ENCODE assay signal across 16 cellular contexts in the genomic region with DNA sequence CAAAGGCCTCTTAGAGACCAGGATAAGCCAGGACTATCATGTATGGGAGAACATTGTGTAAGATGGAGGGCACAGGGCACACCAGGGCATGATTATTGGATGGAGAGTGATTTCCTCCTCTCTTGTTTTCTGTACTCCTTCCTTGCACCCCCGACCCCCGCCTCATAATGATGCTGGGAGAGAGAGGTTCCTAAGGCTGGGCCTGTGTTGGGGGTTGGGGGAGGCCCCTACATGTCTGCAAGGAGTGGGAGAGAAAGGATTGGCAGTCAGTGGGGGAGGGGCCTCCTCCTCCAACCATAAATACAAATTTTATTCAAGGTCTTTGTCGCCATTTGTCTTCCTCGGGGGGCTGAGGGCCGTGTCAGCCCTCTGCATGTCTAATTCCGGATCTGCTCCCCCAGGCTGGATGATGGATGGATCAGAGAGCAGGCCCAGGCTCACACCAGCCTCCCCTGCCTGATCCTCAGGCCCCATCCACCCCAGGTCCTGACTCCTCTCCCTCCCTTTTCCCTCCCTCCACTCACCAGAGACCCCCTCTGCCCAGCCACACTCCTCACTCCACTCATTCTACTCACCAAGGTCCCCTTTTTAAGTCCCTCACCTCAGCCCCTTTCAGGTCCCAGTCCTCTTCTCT. TPM values are rescaled to one million over a fixed set of nuclear protein-coding genes. Genes with fewer than 3 reads are reported as not detected.
DNase-seq lines count a peak whose midpoint lies in the region; ATAC-seq and TF ChIP-seq lines count a peak whose summit lies in the region.
"Had no signal": no experiment of that assay in that cellular context is flagged by ENCODE, and none has a peak within 500 bp of the region (broad histone marks: within the 10 kb centered on the region; RNA-seq: fewer than 3 reads in every experiment).

No MANE protein-coding gene starts in this region.

- no peaks in the 10 kb centered on the region; the same call in 1 of the 2 replicates for H3K36me3 Mint-ChIP-seq in WTC11
- H3K36me3 Mint-ChIP-seq in nephron (ENCODE audit: low read depth) = no peaks in the 10 kb centered on the region
- no peaks in the 10 kb centered on the region for H3K36me3 Mint-ChIP-seq in activated naive CD8-positive, alpha-beta T cell treated with anti-CD3 and anti-CD28 coated beads, Interleukin-2, amount 50 U/mL, for 24 hours (ENCODE audit: low read depth)
- H3K36me3 Mint-ChIP-seq in effector memory CD8-positive, alpha-beta T cell (ENCODE audit: insufficient read depth) = peaks cover 13% of the 10 kb centered on the region
- peaks cover 0 to 5% of the 10 kb centered on the region in 2 donors for H3K36me3 Mint-ChIP-seq in stimulated activated naive B cell treated with anti-CD40 and anti-IgM and Interleukin-4, amounts not matched to agents 10 μg/mL and 1 μg/mL and 100 μg/mL, for 72 hours
- H3K36me3 Mint-ChIP-seq: IgD-negative memory B cell had no signal

- H3K27ac Mint-ChIP-seq in WTC11 (no peak overlapping the region), nephron (peak overlapping the region; percentile 33 to 79 (median 55))
- H3K27ac Mint-ChIP-seq in activated naive CD8-positive, alpha-beta T cell treated with anti-CD3 and anti-CD28 coated beads, Interleukin-2, amount 50 U/mL, for 24 hours = no peak overlapping the region
- H3K27ac Mint-ChIP-seq in effector memory CD8-positive, alpha-beta T cell = no peak overlapping the region
- no peak overlapping the region for H3K27ac Mint-ChIP-seq in stimulated activated naive B cell treated with anti-CD40 and anti-IgM and Interleukin-4, amounts not matched to agents 10 μg/mL and 1 μg/mL and 100 μg/mL, for 72 hours

- H3K4me3 Mint-ChIP-seq in WTC11 (0 out of 2 replicates have a peak overlapping the region, but pooled peaks have one; percentile 15), nephron (peak overlapping the region; percentile 24 to 30 (median 28))
- no peak overlapping the region for H3K4me3 Mint-ChIP-seq in activated naive CD8-positive, alpha-beta T cell treated with anti-CD3 and anti-CD28 coated beads, Interleukin-2, amount 50 U/mL, for 24 hours
- no peak overlapping the region for H3K4me3 Mint-ChIP-seq in effector memory CD8-positive, alpha-beta T cell
- no peak overlapping the region for H3K4me3 Mint-ChIP-seq in stimulated activated naive B cell treated with anti-CD40 and anti-IgM and Interleukin-4, amounts not matched to agents 10 μg/mL and 1 μg/mL and 100 μg/mL, for 72 hours

- peak; percentile 2 for DNase-seq in AG20443 (ENCODE audit: low spot score)
- DNase-seq in WTC11 (ENCODE audit: low spot score) = no peak
- DNase-seq in retina = peak; percentile 6
- no peak for DNase-seq in activated naive CD8-positive, alpha-beta T cell treated with anti-CD3 and anti-CD28 coated beads, Interleukin-2, amount 50 U/mL, for 24 hours
- DNase-seq in effector memory CD8-positive, alpha-beta T cell = no peak
- no peak for DNase-seq in stimulated activated naive B cell treated with anti-CD40 and anti-IgM and Interleukin-4, amounts not matched to agents 10 μg/mL and 1 μg/mL and 100 μg/mL, for 72 hours
- DNase-seq in GM19238 (ENCODE audit: insufficient read length, low spot score) = no peak
- DNase-seq: CD4-positive, CD25-positive, alpha-beta regulatory T cell; DMS53; MV-4-11; NCI-H1436 treated with DMSO at 0.1 percent for 48 hours; NCI-H2081; NCI-H2227 treated with DMSO at 0.1 percent for 48 hours; PC-3 had no signal

- CTCF ChIA-PET in WTC11 (lab: Charles Lee) = interaction anchor here (0.7 to 6.1 kb wide), 11 partner anchors 9 to 241 kb away, joined by 3 to 112 read pairs (median 5); a partner anchor contains a TSS

- H3K9me3 Mint-ChIP-seq in WTC11 (no peaks in the 10 kb centered on the region), nephron (no peaks in the 10 kb centered on the region)
- H3K9me3 Mint-ChIP-seq in activated naive CD8-positive, alpha-beta T cell treated with anti-CD3 and anti-CD28 coated beads, Interleukin-2, amount 50 U/mL, for 24 hours = no peaks in the 10 kb centered on the region
- no peaks in the 10 kb centered on the region for H3K9me3 Mint-ChIP-seq in effector memory CD8-positive, alpha-beta T cell
- no peaks in the 10 kb centered on the region for H3K9me3 Mint-ChIP-seq in stimulated activated naive B cell treated with anti-CD40 and anti-IgM and Interleukin-4, amounts not matched to agents 10 μg/mL and 1 μg/mL and 100 μg/mL, for 72 hours
- H3K9me3 Mint-ChIP-seq: IgD-negative memory B cell had no signal

- H3K27me3 Mint-ChIP-seq in WTC11 (ENCODE audit: low read depth) (peaks cover 98% of the 10 kb centered on the region), nephron (ENCODE audit: low read depth) (peaks cover 90% of the 10 kb centered on the region)
- peaks cover 77% of the 10 kb centered on the region for H3K27me3 Mint-ChIP-seq in activated naive CD8-positive, alpha-beta T cell treated with anti-CD3 and anti-CD28 coated beads, Interleukin-2, amount 50 U/mL, for 24 hours
- peaks cover 35 to 72% of the 10 kb centered on the region in 2 donors for H3K27me3 Mint-ChIP-seq in effector memory CD8-positive, alpha-beta T cell
- peaks cover 70 to 93% of the 10 kb centered on the region in 2 donors for H3K27me3 Mint-ChIP-seq in stimulated activated naive B cell treated with anti-CD40 and anti-IgM and Interleukin-4, amounts not matched to agents 10 μg/mL and 1 μg/mL and 100 μg/mL, for 72 hours

- H3K4me1 Mint-ChIP-seq in WTC11 (peaks cover 49% of the 10 kb centered on the region), nephron (peaks cover 60% of the 10 kb centered on the region)
- peaks cover 27% of the 10 kb centered on the region for H3K4me1 Mint-ChIP-seq in activated naive CD8-positive, alpha-beta T cell treated with anti-CD3 and anti-CD28 coated beads, Interleukin-2, amount 50 U/mL, for 24 hours
- peaks cover 28 to 30% of the 10 kb centered on the region in 2 donors for H3K4me1 Mint-ChIP-seq in effector memory CD8-positive, alpha-beta T cell (ENCODE audit: low read depth in 2 of 2)
- H3K4me1 Mint-ChIP-seq in stimulated activated naive B cell treated with anti-CD40 and anti-IgM and Interleukin-4, amounts not matched to agents 10 μg/mL and 1 μg/mL and 100 μg/mL, for 72 hours = peaks cover 26 to 42% of the 10 kb centered on the region in 2 donors

- no peak for ATAC-seq in WTC11
- no peak for ATAC-seq in activated naive CD8-positive, alpha-beta T cell treated with anti-CD3 and anti-CD28 coated beads, Interleukin-2, amount 50 U/mL, for 24 hours
- no peak for ATAC-seq in effector memory CD8-positive, alpha-beta T cell (replicated peaks)
- ATAC-seq in stimulated activated naive B cell treated with anti-CD40 and anti-IgM and Interleukin-4, amounts not matched to agents 10 μg/mL and 1 μg/mL and 100 μg/mL, for 72 hours (replicated peaks) = no peak
- ATAC-seq: PC-3 had no signal

- POLR2A ChIA-PET in WTC11 (lab: Charles Lee) = no interaction called here

- TF ChIP-seq CTCF in WTC11 (IDR thresholded peaks at IDR 0.05) (no peak), nephron (IDR thresholded peaks at IDR 0.05; ENCODE audit: unreplicated experiment in 3 of 3) (no peak)

TF ChIP-seq in WTC11, 78 proteins besides CTCF, POLR2A, EP300 and RAD21 (continues in another document):
- TF ChIP-seq, protein P1, sequence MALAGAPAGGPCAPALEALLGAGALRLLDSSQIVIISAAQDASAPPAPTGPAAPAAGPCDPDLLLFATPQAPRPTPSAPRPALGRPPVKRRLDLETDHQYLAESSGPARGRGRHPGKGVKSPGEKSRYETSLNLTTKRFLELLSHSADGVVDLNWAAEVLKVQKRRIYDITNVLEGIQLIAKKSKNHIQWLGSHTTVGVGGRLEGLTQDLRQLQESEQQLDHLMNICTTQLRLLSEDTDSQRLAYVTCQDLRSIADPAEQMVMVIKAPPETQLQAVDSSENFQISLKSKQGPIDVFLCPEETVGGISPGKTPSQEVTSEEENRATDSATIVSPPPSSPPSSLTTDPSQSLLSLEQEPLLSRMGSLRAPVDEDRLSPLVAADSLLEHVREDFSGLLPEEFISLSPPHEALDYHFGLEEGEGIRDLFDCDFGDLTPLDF (CRISPR knock-in tag; IDR thresholded peaks at IDR 0.05) = no peak
- TF ChIP-seq SMAD3 (CRISPR knock-in tag; IDR thresholded peaks at IDR 0.05; ENCODE audit: borderline replicate concordance) (no peak), GRHL2 (CRISPR knock-in tag; IDR thresholded peaks at IDR 0.05; ENCODE audit: insufficient replicate concordance, severe bottlenecking) (no peak), CBFB (CRISPR knock-in tag; IDR thresholded peaks at IDR 0.05; ENCODE audit: low read depth) (no peak), SMAD4 (CRISPR knock-in tag; IDR thresholded peaks at IDR 0.05) (no peak)
- TF ChIP-seq, protein P2, sequence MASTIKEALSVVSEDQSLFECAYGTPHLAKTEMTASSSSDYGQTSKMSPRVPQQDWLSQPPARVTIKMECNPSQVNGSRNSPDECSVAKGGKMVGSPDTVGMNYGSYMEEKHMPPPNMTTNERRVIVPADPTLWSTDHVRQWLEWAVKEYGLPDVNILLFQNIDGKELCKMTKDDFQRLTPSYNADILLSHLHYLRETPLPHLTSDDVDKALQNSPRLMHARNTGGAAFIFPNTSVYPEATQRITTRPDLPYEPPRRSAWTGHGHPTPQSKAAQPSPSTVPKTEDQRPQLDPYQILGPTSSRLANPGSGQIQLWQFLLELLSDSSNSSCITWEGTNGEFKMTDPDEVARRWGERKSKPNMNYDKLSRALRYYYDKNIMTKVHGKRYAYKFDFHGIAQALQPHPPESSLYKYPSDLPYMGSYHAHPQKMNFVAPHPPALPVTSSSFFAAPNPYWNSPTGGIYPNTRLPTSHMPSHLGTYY (CRISPR knock-in tag; IDR thresholded peaks at IDR 0.05) = no peak
- TF ChIP-seq, protein P3, sequence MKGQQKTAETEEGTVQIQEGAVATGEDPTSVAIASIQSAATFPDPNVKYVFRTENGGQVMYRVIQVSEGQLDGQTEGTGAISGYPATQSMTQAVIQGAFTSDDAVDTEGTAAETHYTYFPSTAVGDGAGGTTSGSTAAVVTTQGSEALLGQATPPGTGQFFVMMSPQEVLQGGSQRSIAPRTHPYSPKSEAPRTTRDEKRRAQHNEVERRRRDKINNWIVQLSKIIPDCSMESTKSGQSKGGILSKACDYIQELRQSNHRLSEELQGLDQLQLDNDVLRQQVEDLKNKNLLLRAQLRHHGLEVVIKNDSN (CRISPR knock-in tag; IDR thresholded peaks at IDR 0.05) = no peak
- TF ChIP-seq, protein P4, sequence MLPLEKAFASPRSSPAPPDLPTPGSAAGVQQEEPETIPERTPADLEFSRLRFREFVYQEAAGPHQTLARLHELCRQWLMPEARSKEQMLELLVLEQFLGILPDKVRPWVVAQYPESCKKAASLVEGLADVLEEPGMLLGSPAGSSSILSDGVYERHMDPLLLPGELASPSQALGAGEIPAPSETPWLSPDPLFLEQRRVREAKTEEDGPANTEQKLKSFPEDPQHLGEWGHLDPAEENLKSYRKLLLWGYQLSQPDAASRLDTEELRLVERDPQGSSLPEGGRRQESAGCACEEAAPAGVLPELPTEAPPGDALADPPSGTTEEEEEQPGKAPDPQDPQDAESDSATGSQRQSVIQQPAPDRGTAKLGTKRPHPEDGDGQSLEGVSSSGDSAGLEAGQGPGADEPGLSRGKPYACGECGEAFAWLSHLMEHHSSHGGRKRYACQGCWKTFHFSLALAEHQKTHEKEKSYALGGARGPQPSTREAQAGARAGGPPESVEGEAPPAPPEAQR (CRISPR knock-in tag; IDR thresholded peaks at IDR 0.05) = no peak

RNA-seq across cellular contexts. Expression of a gene that starts 2.0 kb away (rescaled TPM):
- total RNA-seq in WTC11 (2021) = 0.92 to 1.2 TPM (median 1.2 TPM) in 3 replicates
- total RNA-seq: CD4-positive, CD25-positive, alpha-beta regulatory T cell had no signal

RNA-seq across cellular contexts. Expression of a gene that starts 7.7 kb away (rescaled TPM):
- total RNA-seq in WTC11 (2021) = 0.14 to 0.24 TPM (median 0.23 TPM) in 3 replicates
- total RNA-seq: CD4-positive, CD25-positive, alpha-beta regulatory T cell had no signal

RNA-seq across cellular contexts. Expression of a gene that starts 15.9 kb away (rescaled TPM):
- total RNA-seq in WTC11 (2021) = 78.5 to 89.2 TPM (median 80.0 TPM) in 3 replicates

RNA-seq across cellular contexts. Expression of a gene that starts 28.3 kb away (rescaled TPM):
- total RNA-seq in WTC11 (2021) = 25.9 to 26.9 TPM (median 26.5 TPM) in 3 replicates

RNA-seq across cellular contexts. Expression of a gene that starts 44.0 kb away (rescaled TPM):
- 0.73 to 2.4 TPM (median 1.7 TPM) in 3 replicates for total RNA-seq in WTC11 (2021)
- total RNA-seq: CD4-positive, CD25-positive, alpha-beta regulatory T cell had no signal

Comparison
In these comparisons a context has a peak if more than half of its experiments do, and no peak if none do; other contexts are left out.
1. DNase-seq: peak in AG20443 (single experiment) and retina (single experiment); none in WTC11 (single experiment), activated naive CD8-positive, alpha-beta T cell treated with anti-CD3 and anti-CD28 coated beads, Interleukin-2, amount 50 U/mL, for 24 hours (single experiment), effector memory CD8-positive, alpha-beta T cell (0 of 3), stimulated activated naive B cell treated with anti-CD40 and anti-IgM and Interleukin-4, amounts not matched to agents 10 μg/mL and 1 μg/mL and 100 μg/mL, for 72 hours (single experiment) and GM19238 (single experiment).
2. H3K27ac Mint-ChIP-seq: peak in nephron (3 of 3); none in WTC11 (single experiment), activated naive CD8-positive, alpha-beta T cell treated with anti-CD3 and anti-CD28 coated beads, Interleukin-2, amount 50 U/mL, for 24 hours (single experiment), effector memory CD8-positive, alpha-beta T cell (0 of 2) and stimulated activated naive B cell treated with anti-CD40 and anti-IgM and Interleukin-4, amounts not matched to agents 10 μg/mL and 1 μg/mL and 100 μg/mL, for 72 hours (single experiment).
3. H3K4me3 Mint-ChIP-seq: peak in WTC11 (single experiment) and nephron (3 of 3); none in activated naive CD8-positive, alpha-beta T cell treated with anti-CD3 and anti-CD28 coated beads, Interleukin-2, amount 50 U/mL, for 24 hours (single experiment), effector memory CD8-positive, alpha-beta T cell (0 of 2) and stimulated activated naive B cell treated with anti-CD40 and anti-IgM and Interleukin-4, amounts not matched to agents 10 μg/mL and 1 μg/mL and 100 μg/mL, for 72 hours (0 of 2).